In the genomic region with DNA sequence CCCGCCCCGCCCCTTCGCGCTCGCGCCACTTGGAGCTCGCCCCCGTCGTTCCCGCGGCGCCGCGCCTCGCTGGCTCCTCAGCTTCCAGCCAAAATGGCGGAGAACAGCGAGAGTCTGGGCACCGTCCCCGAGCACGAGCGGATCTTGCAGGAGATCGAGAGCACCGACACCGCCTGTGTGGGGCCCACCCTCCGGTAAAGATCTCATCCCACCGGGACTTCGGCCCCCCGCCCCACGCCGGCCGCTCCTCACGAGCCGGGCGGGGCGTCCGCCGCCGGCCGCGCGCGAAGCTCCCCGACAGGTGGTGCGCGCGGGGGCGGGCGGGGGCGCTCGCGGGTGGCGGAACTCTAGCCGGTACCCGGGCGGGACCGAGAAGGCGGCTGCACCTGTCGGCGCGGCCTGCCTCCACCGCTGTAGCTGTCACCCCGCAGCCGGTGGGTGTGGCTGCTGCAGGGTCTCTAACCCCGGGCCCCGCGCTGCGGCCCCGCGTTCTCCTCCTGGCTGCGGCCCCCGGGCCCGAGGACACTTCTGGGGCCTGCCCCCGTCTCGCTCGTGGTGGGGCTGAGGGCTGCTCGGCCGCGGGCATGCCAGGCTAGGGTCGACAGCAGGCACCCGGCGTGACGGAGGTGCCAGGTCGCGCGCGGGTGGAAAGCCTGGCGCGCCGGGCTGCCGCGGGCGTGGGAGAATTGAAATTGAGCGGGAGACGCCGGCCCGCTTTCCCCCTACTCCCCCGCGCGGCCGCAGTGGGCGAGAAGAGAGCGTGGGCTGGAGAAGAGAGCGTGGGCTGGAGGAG, we compare ENCODE assay signal across 1 cellular context.
TF ChIP-seq lines count a peak whose summit lies in the region.

EXOC6 (plus strand) TSS at position 80 of the 793 bp plus-strand sequence; CDS start at position 94, 14 bp downstream.

TF ChIP-seq in K562, 482 proteins besides CTCF, POLR2A, EP300 and RAD21 (continued from another document and continues in another):
- TF ChIP-seq, protein P1, sequence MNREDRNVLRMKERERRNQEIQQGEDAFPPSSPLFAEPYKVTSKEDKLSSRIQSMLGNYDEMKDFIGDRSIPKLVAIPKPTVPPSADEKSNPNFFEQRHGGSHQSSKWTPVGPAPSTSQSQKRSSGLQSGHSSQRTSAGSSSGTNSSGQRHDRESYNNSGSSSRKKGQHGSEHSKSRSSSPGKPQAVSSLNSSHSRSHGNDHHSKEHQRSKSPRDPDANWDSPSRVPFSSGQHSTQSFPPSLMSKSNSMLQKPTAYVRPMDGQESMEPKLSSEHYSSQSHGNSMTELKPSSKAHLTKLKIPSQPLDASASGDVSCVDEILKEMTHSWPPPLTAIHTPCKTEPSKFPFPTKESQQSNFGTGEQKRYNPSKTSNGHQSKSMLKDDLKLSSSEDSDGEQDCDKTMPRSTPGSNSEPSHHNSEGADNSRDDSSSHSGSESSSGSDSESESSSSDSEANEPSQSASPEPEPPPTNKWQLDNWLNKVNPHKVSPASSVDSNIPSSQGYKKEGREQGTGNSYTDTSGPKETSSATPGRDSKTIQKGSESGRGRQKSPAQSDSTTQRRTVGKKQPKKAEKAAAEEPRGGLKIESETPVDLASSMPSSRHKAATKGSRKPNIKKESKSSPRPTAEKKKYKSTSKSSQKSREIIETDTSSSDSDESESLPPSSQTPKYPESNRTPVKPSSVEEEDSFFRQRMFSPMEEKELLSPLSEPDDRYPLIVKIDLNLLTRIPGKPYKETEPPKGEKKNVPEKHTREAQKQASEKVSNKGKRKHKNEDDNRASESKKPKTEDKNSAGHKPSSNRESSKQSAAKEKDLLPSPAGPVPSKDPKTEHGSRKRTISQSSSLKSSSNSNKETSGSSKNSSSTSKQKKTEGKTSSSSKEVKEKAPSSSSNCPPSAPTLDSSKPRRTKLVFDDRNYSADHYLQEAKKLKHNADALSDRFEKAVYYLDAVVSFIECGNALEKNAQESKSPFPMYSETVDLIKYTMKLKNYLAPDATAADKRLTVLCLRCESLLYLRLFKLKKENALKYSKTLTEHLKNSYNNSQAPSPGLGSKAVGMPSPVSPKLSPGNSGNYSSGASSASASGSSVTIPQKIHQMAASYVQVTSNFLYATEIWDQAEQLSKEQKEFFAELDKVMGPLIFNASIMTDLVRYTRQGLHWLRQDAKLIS (CRISPR knock-in tag; IDR thresholded peaks at IDR 0.05) = no peak
- TF ChIP-seq ZC3H4 (CRISPR knock-in tag; IDR thresholded peaks at IDR 0.05; ENCODE audit: borderline replicate concordance) (no peak), ZNF134 (CRISPR knock-in tag; conservative IDR thresholded peaks at IDR 0.05) (no peak), PHF21A (IDR thresholded peaks at IDR 0.05; ENCODE audit: borderline replicate concordance, low read depth) (no peak), ZKSCAN8 (CRISPR knock-in tag; IDR thresholded peaks at IDR 0.05) (no peak), KAT8 (IDR thresholded peaks at IDR 0.05; ENCODE audit: low read depth) (no peak), CBX2 (IDR thresholded peaks at IDR 0.05; ENCODE audit: insufficient read depth, low read length, poor library complexity, severe bottlenecking) (no peak), SLC30A9 (CRISPR knock-in tag; IDR thresholded peaks at IDR 0.05) (no peak), TBP (optimal IDR thresholded peaks at IDR 0.05; ENCODE audit: low read depth, low read length) (peak; percentile 72), POLR2AphosphoS5 (IDR thresholded peaks at IDR 0.05; ENCODE audit: control insufficient read depth, insufficient read depth, low read depth, low read length) (peak; percentile 61; the same call in 1 of the 2 replicates), IFI16 (CRISPR knock-in tag; IDR thresholded peaks at IDR 0.05) (no peak), ZFP30 (CRISPR knock-in tag; IDR thresholded peaks at IDR 0.05; ENCODE audit: borderline replicate concordance) (no peak), ATF1 (CRISPR knock-in tag; IDR thresholded peaks at IDR 0.05) (no peak), ATF1 (tag; IDR thresholded peaks at IDR 0.05) (no peak), POLR2G (IDR thresholded peaks at IDR 0.05; ENCODE audit: low read depth, low read length) (peak; percentile 83), ZNF408 (CRISPR knock-in tag; IDR thresholded peaks at IDR 0.05; ENCODE audit: low read depth) (no peak), ZNF347 (CRISPR knock-in tag; IDR thresholded peaks at IDR 0.05; ENCODE audit: low read depth) (no peak), ELF4 (CRISPR knock-in tag; IDR thresholded peaks at IDR 0.05) (no peak), CBX8 (IDR thresholded peaks at IDR 0.05; ENCODE audit: borderline replicate concordance, extremely low read depth, low read depth, low read length, poor library complexity, severe bottlenecking) (no peak), PATZ1 (CRISPR knock-in tag; IDR thresholded peaks at IDR 0.05; ENCODE audit: borderline replicate concordance) (no peak), CAMTA2 (CRISPR knock-in tag; conservative IDR thresholded peaks at IDR 0.05) (no peak), CEBPZ (IDR thresholded peaks at IDR 0.05; ENCODE audit: borderline replicate concordance, low read depth, low read length) (no peak), ZNF263 (CRISPR knock-in tag; IDR thresholded peaks at IDR 0.05; ENCODE audit: borderline replicate concordance) (0 out of 2 replicates have a peak, but pooled peaks have one; percentile 11), SNRNP70 (optimal IDR thresholded peaks at IDR 0.05; ENCODE audit: low read depth, low read length) (no peak), EP400 (IDR thresholded peaks at IDR 0.05) (peak; percentile 43; the same call in 1 of the 2 replicates), ARID2 (IDR thresholded peaks at IDR 0.05) (no peak), ZSCAN29 (IDR thresholded peaks at IDR 0.05) (no peak), CC2D1A (IDR thresholded peaks at IDR 0.05) (no peak), TSC22D4 (tag; IDR thresholded peaks at IDR 0.05) (no peak), NFATC3 (IDR thresholded peaks at IDR 0.05) (no peak), MXI1 (IDR thresholded peaks at IDR 0.05; ENCODE audit: low read depth, low read length) (no peak), GTF2E2 (tag; IDR thresholded peaks at IDR 0.05) (no peak), SMAD4 (CRISPR knock-in tag; conservative IDR thresholded peaks at IDR 0.05) (peak; percentile 53; the same call in 1 of the 2 replicates), IRF9 (tag; IDR thresholded peaks at IDR 0.05) (no peak), FOXM1 (IDR thresholded peaks at IDR 0.05; ENCODE audit: low read depth) (no peak), FOXM1 (CRISPR knock-in tag; IDR thresholded peaks at IDR 0.05; ENCODE audit: low read depth) (0 out of 2 replicates have a peak, but pooled peaks have one; percentile 45), ZNF124 (CRISPR knock-in tag; IDR thresholded peaks at IDR 0.05) (no peak), POLR2H (tag; IDR thresholded peaks at IDR 0.05; ENCODE audit: low read depth) (no peak), SMARCC2 (IDR thresholded peaks at IDR 0.05; ENCODE audit: low read depth) (no peak), PML (IDR thresholded peaks at IDR 0.05; ENCODE audit: low read length) (no peak)
- TF ChIP-seq, protein P2, sequence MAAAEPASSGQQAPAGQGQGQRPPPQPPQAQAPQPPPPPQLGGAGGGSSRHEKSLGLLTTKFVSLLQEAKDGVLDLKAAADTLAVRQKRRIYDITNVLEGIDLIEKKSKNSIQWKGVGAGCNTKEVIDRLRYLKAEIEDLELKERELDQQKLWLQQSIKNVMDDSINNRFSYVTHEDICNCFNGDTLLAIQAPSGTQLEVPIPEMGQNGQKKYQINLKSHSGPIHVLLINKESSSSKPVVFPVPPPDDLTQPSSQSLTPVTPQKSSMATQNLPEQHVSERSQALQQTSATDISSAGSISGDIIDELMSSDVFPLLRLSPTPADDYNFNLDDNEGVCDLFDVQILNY (CRISPR knock-in tag; IDR thresholded peaks at IDR 0.05) = no peak
- TF ChIP-seq, protein P3, sequence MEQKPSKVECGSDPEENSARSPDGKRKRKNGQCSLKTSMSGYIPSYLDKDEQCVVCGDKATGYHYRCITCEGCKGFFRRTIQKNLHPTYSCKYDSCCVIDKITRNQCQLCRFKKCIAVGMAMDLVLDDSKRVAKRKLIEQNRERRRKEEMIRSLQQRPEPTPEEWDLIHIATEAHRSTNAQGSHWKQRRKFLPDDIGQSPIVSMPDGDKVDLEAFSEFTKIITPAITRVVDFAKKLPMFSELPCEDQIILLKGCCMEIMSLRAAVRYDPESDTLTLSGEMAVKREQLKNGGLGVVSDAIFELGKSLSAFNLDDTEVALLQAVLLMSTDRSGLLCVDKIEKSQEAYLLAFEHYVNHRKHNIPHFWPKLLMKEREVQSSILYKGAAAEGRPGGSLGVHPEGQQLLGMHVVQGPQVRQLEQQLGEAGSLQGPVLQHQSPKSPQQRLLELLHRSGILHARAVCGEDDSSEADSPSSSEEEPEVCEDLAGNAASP (IDR thresholded peaks at IDR 0.05) = no peak
- TF ChIP-seq, protein P4, sequence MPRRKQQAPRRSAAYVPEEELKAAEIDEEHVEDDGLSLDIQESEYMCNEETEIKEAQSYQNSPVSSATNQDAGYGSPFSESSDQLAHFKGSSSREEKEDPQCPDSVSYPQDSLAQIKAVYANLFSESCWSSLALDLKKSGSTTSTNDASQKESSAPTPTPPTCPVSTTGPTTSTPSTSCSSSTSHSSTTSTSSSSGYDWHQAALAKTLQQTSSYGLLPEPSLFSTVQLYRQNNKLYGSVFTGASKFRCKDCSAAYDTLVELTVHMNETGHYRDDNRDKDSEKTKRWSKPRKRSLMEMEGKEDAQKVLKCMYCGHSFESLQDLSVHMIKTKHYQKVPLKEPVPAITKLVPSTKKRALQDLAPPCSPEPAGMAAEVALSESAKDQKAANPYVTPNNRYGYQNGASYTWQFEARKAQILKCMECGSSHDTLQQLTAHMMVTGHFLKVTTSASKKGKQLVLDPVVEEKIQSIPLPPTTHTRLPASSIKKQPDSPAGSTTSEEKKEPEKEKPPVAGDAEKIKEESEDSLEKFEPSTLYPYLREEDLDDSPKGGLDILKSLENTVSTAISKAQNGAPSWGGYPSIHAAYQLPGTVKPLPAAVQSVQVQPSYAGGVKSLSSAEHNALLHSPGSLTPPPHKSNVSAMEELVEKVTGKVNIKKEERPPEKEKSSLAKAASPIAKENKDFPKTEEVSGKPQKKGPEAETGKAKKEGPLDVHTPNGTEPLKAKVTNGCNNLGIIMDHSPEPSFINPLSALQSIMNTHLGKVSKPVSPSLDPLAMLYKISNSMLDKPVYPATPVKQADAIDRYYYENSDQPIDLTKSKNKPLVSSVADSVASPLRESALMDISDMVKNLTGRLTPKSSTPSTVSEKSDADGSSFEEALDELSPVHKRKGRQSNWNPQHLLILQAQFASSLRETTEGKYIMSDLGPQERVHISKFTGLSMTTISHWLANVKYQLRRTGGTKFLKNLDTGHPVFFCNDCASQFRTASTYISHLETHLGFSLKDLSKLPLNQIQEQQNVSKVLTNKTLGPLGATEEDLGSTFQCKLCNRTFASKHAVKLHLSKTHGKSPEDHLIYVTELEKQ (CRISPR knock-in tag; IDR thresholded peaks at IDR 0.05) = no peak
